10 cellular contexts compared by ENCODE assay signal in genomic region chr19:4396949-4397783, GRCh38. TPM values are rescaled to one million over a fixed set of nuclear protein-coding genes. Genes with fewer than 3 reads are reported as not detected.
A peak's percentile ranks its signal among the peaks of the same experiment; 100 is the strongest.
DNase-seq lines count a peak whose midpoint lies in the region; ATAC-seq, FAIRE-seq and TF ChIP-seq lines count a peak whose summit lies in the region.
"Had no signal": no experiment of that assay in that cellular context is flagged by ENCODE, and none has a peak within 500 bp of the region (broad histone marks: within the 10 kb centered on the region; RNA-seq: fewer than 3 reads in every experiment).

No MANE protein-coding gene starts in this region.

- H3K27me3 Mint-ChIP-seq in activated T-cell treated with anti-CD3 and anti-CD28 coated beads, Interleukin-2, amount 50 U/mL, for 4 hours (ENCODE audit: low read depth), result no peaks in the 10 kb centered on the region

- H3K27me3 ChIP-seq in suprapubic skin, result no peaks in the 10 kb centered on the region
- H3K27me3 ChIP-seq in ovary, result no peaks in the 10 kb centered on the region
- H3K27me3 ChIP-seq: breast epithelium had no signal

- H3K9me3 Mint-ChIP-seq in activated T-cell treated with anti-CD3 and anti-CD28 coated beads, Interleukin-2, amount 50 U/mL, for 4 hours, result no peaks in the 10 kb centered on the region

- H3K4me1 ChIP-seq in kidney (ENCODE audit: control insufficient read depth in 1 of 2, insufficient read depth in 1 of 2, low read depth in 1 of 2, low read length in 2 of 2) (peaks cover 24 to 32% of the 10 kb centered on the region in 2 donors), suprapubic skin (peaks cover 75% of the 10 kb centered on the region), ovary (ENCODE audit: insufficient read depth) (peaks cover 16% of the 10 kb centered on the region)

- TF ChIP-seq CTCF in kidney (IDR thresholded peaks at IDR 0.05; ENCODE audit: borderline replicate concordance, extremely low read depth, insufficient read depth), result no peak
- TF ChIP-seq CTCF in suprapubic skin (IDR thresholded peaks at IDR 0.05), result no peak
- TF ChIP-seq CTCF in ovary (IDR thresholded peaks at IDR 0.05), result no peak

- H3K4me3 Mint-ChIP-seq in activated T-cell treated with anti-CD3 and anti-CD28 coated beads, Interleukin-2, amount 50 U/mL, for 4 hours, result peak overlapping the region; percentile 16

- H3K4me3 ChIP-seq in kidney (ENCODE audit: low read length in 2 of 2) (no peak overlapping the region), suprapubic skin (no peak overlapping the region), ovary (no peak overlapping the region)
- H3K4me3 ChIP-seq: breast epithelium had no signal

- H3K9me3 ChIP-seq in kidney (ENCODE audit: control insufficient read depth in 1 of 2, low read length in 2 of 2), result no peaks in the 10 kb centered on the region
- no peaks in the 10 kb centered on the region for H3K9me3 ChIP-seq in suprapubic skin
- no peaks in the 10 kb centered on the region for H3K9me3 ChIP-seq in ovary
- H3K9me3 ChIP-seq: breast epithelium had no signal

- intact Hi-C loops in kidney (cut with DNase I) (no loop called here), ovary (cut with DNase I) (loop anchor here in 2 of 4 donors (5.0 to 10.0 kb wide), 2 partner anchors 40 to 132 kb away; no protein-coding TSS in a partner anchor)

- peak overlapping the region in 1 of 2 donors; percentile 12 for H3K9ac ChIP-seq in kidney (ENCODE audit: low read length in 2 of 2)

- TF ChIP-seq EP300 in suprapubic skin (IDR thresholded peaks at IDR 0.05), result no peak
- TF ChIP-seq EP300 in ovary (IDR thresholded peaks at IDR 0.05), result no peak

- H3K27ac ChIP-seq in kidney (ENCODE audit: low read depth in 2 of 2, low read length in 2 of 2) (peak overlapping the region in 1 of 2 donors; percentile 18), suprapubic skin (peak overlapping the region; percentile 34), ovary (no peak overlapping the region)

- 79% methylated on average over 14 of the region's 15 CpGs for WGBS in suprapubic skin
- WGBS in ovary, 3 donors, result 68 to 75% (median 72%) methylated on average over 15 of the region's 15 CpGs

- no peak for TF ChIP-seq POLR2A in suprapubic skin (IDR thresholded peaks at IDR 0.05)
- no peak for TF ChIP-seq POLR2A in ovary (IDR thresholded peaks at IDR 0.05)

- no peak for FAIRE-seq in kidney (lab: Jason Lieb, UNC)

- H3K36me3 ChIP-seq in kidney (ENCODE audit: control insufficient read depth in 1 of 2, insufficient read depth in 2 of 2, low read length in 2 of 2) (peaks cover 3 to 18% of the 10 kb centered on the region in 2 donors), suprapubic skin (no peaks in the 10 kb centered on the region), ovary (no peaks in the 10 kb centered on the region)
- H3K36me3 ChIP-seq: breast epithelium had no signal

- H3K36me3 Mint-ChIP-seq in activated T-cell treated with anti-CD3 and anti-CD28 coated beads, Interleukin-2, amount 50 U/mL, for 4 hours (ENCODE audit: insufficient read depth), result peaks cover 15% of the 10 kb centered on the region

- no peak for DNase-seq in activated T-cell treated with anti-CD3 and anti-CD28 coated beads, Interleukin-2, amount 50 U/mL, for 4 hours
- DNase-seq in activated T-cell treated with anti-CD3 and anti-CD28 coated beads, Interleukin-2, amount 50 U/mL, for 48 hours, result no peak
- peak; percentile 70 for DNase-seq in kidney
- no peak for DNase-seq in suprapubic skin (ENCODE audit: low spot score in 2 of 2)
- no peak for DNase-seq in ovary
- no peak for DNase-seq in SKM-1 treated with dmso at 0.1 percent for 144 hours (lab: John Stamatoyannopoulos, UW; ENCODE audit: unreplicated experiment)
- DNase-seq: 8988T, KBM-7, NCI-H2107 had no signal

- ATAC-seq in activated T-cell treated with anti-CD3 and anti-CD28 coated beads, Interleukin-2, amount 50 U/mL, for 4 hours, result no peak

- H3K4me1 Mint-ChIP-seq in activated T-cell treated with anti-CD3 and anti-CD28 coated beads, Interleukin-2, amount 50 U/mL, for 4 hours (ENCODE audit: low read depth), result peaks cover 62% of the 10 kb centered on the region

RNA-seq across cellular contexts. Expression of gene SH3GL1, which starts 3.2 kb away (rescaled TPM):
- 10 to 100 TPM; 50.8 to 52.6 (median 52.2) TPM for total RNA-seq in activated T-cell treated with anti-CD3 and anti-CD28 coated beads, Interleukin-2, amount 50 U/mL, for 4 hours
- 52.7 TPM for total RNA-seq in kidney
- polyA plus RNA-seq in kidney (ENCODE audit: insufficient read depth, low read depth, low replicate concordance), result 34.8 TPM
- total RNA-seq in suprapubic skin, result 100 to 1,000 TPM in 1 of 4 donors, 10 to 100 TPM in 3; 67.0 to 103 (median 81.0) TPM
- total RNA-seq in ovary, result 10 to 100 TPM; 20.5 to 88.6 (median 68.3) TPM
- polyA plus RNA-seq in ovary, result 10 to 100 TPM in 1 of 2 donors, 1 to 10 TPM in 1; 6.9 to 57.5 TPM

RNA-seq across cellular contexts. Expression of gene CHAF1A, which starts 5.3 kb away (rescaled TPM):
- 10 to 100 TPM; 59.1 to 81.0 (median 64.3) TPM for total RNA-seq in activated T-cell treated with anti-CD3 and anti-CD28 coated beads, Interleukin-2, amount 50 U/mL, for 4 hours
- total RNA-seq in kidney, result 10.0 TPM
- polyA plus RNA-seq in kidney (ENCODE audit: insufficient read depth, low read depth, low replicate concordance), result 2.7 TPM
- 10 to 100 TPM in 2 of 4 donors, 1 to 10 TPM in 2; 8.5 to 20.4 (median 11.4) TPM for total RNA-seq in suprapubic skin
- total RNA-seq in ovary, result 10 to 100 TPM in 1 of 7 donors, 1 to 10 TPM in 6; 4.7 to 10.4 (median 7.5) TPM
- 1 to 10 TPM; 7.3 to 8.6 TPM for polyA plus RNA-seq in ovary

RNA-seq across cellular contexts. Expression of gene MPND, which starts 53.8 kb away (rescaled TPM):
- 10 to 100 TPM; 16.0 to 18.6 (median 18.1) TPM for total RNA-seq in activated T-cell treated with anti-CD3 and anti-CD28 coated beads, Interleukin-2, amount 50 U/mL, for 4 hours
- total RNA-seq in kidney (24.1 TPM), suprapubic skin (1 to 10 TPM; 6.5 to 9.5 (median 8.9) TPM), ovary (10 to 100 TPM in 5 of 7 donors, 1 to 10 TPM in 2; 5.2 to 31.1 (median 20.3) TPM)
- polyA plus RNA-seq in kidney (ENCODE audit: insufficient read depth, low read depth, low replicate concordance) (43.5 TPM), ovary (10 to 100 TPM in 1 of 2 donors, 1 to 10 TPM in 1; 2.4 to 14.5 TPM)

RNA-seq across cellular contexts. Expression of gene STAP2, which starts 58.5 kb away (rescaled TPM):
- 10 to 100 TPM; 11.1 to 13.2 (median 12.8) TPM for total RNA-seq in activated T-cell treated with anti-CD3 and anti-CD28 coated beads, Interleukin-2, amount 50 U/mL, for 4 hours
- 32.3 TPM for total RNA-seq in kidney
- polyA plus RNA-seq in kidney (ENCODE audit: insufficient read depth, low read depth, low replicate concordance), result 61.5 TPM
- total RNA-seq in suprapubic skin, result 10 to 100 TPM; 67.0 to 93.1 (median 87.2) TPM
- total RNA-seq in ovary, result 10 to 100 TPM; 10.3 to 32.5 (median 17.5) TPM
- 10 to 100 TPM in 1 of 2 donors, 1 to 10 TPM in 1; 9.7 to 18.8 TPM for polyA plus RNA-seq in ovary
